22 cellular contexts compared by ENCODE assay signal in genomic region chr19:31334849-31335624, GRCh38. TPM values are rescaled to one million over a fixed set of nuclear protein-coding genes. Genes with fewer than 3 reads are reported as not detected.
A peak's percentile ranks its signal among the peaks of the same experiment; 100 is the strongest.
DNase-seq lines count a peak whose midpoint lies in the region; ATAC-seq and TF ChIP-seq lines count a peak whose summit lies in the region.
"Had no signal": no experiment of that assay in that cellular context is flagged by ENCODE, and none has a peak within 500 bp of the region (broad histone marks: within the 10 kb centered on the region; RNA-seq: fewer than 3 reads in every experiment).

No MANE protein-coding gene starts in this region.

- H3K27ac Mint-ChIP-seq in GM23338, result peak overlapping the region; percentile 38; the same call in 1 of the 2 replicates
- H3K27ac Mint-ChIP-seq in stimulated activated effector memory CD8-positive, alpha-beta T cell treated with anti-CD3 and anti-CD28 coated beads, Interleukin-12 subunit alpha, Interleukin-12 subunit beta, amount 100 ng/mL, for 72 hours, result peak overlapping the region; percentile 23
- H3K27ac Mint-ChIP-seq: activated naive CD4-positive, alpha-beta T cell treated with anti-CD3 and anti-CD28 coated beads, Interleukin-2, amount 10 ng/mL, durations not matched to agents 7 days and 5 days had no signal

- H3K4me1 ChIP-seq in GM23338 (ENCODE audit: insufficient read depth), result peaks cover 48% of the 10 kb centered on the region
- H3K4me1 ChIP-seq: gastrocnemius medialis had no signal

- no peak overlapping the region for H3K4me3 Mint-ChIP-seq in GM23338
- H3K4me3 Mint-ChIP-seq in stimulated activated effector memory CD8-positive, alpha-beta T cell treated with anti-CD3 and anti-CD28 coated beads, Interleukin-12 subunit alpha, Interleukin-12 subunit beta, amount 100 ng/mL, for 72 hours, result no peak overlapping the region
- H3K4me3 Mint-ChIP-seq: activated naive CD4-positive, alpha-beta T cell treated with anti-CD3 and anti-CD28 coated beads, Interleukin-2, amount 10 ng/mL, durations not matched to agents 7 days and 5 days; nephron had no signal

- TF ChIP-seq CTCF in GM23338 (conservative IDR thresholded peaks at IDR 0.05; ENCODE audit: low read depth in 2 of 2) (no peak), fibroblast of pulmonary artery (IDR thresholded peaks at IDR 0.05; ENCODE audit: low read length, missing control alignments) (no peak)

- no peaks in the 10 kb centered on the region for H3K9me3 Mint-ChIP-seq in GM23338
- no peaks in the 10 kb centered on the region for H3K9me3 Mint-ChIP-seq in stimulated activated effector memory CD8-positive, alpha-beta T cell treated with anti-CD3 and anti-CD28 coated beads, Interleukin-12 subunit alpha, Interleukin-12 subunit beta, amount 100 ng/mL, for 72 hours
- H3K9me3 Mint-ChIP-seq: activated naive CD4-positive, alpha-beta T cell treated with anti-CD3 and anti-CD28 coated beads, Interleukin-2, amount 10 ng/mL, durations not matched to agents 7 days and 5 days; nephron had no signal

- H3K27me3 Mint-ChIP-seq in GM23338 (ENCODE audit: insufficient read depth, low read depth, poor library complexity), result peaks cover 5% of the 10 kb centered on the region
- H3K27me3 Mint-ChIP-seq: progenitor cell of endocrine pancreas had no signal

- H3K4me3 ChIP-seq in GM23338, result no peak overlapping the region
- no peak overlapping the region for H3K4me3 ChIP-seq in SK-N-MC
- H3K4me3 ChIP-seq in fibroblast of pulmonary artery (replicated peaks; ENCODE audit: low read depth, low read length), result no peak overlapping the region
- H3K4me3 ChIP-seq: coronary artery, gastrocnemius medialis had no signal

- DNase-seq in GM23338 (ENCODE audit: low spot score) (no peak), SK-N-MC (ENCODE audit: low read depth, low spot score) (no peak), fibroblast of pulmonary artery (ENCODE audit: low read depth) (peak; percentile 26), putamen (ENCODE audit: low spot score) (no peak), HUDEP-2 (lab: John Stamatoyannopoulos, UW; ENCODE audit: unreplicated experiment in 76 of 76) (no peak), superior temporal gyrus (ENCODE audit: extremely low spot score) (no peak)
- no peak for DNase-seq in stimulated activated effector memory CD8-positive, alpha-beta T cell treated with anti-CD3 and anti-CD28 coated beads, Interleukin-12 subunit alpha, Interleukin-12 subunit beta, amount 100 ng/mL, for 72 hours (ENCODE audit: low spot score in 2 of 2)
- DNase-seq: activated CD4-positive, alpha-beta T cell treated with anti-CD3 and anti-CD28 coated beads, Interleukin-2, amount 50 U/mL, for 48 hours; activated naive CD4-positive, alpha-beta T cell treated with anti-CD3 and anti-CD28 coated beads, Interleukin-2, amount 10 ng/mL, durations not matched to agents 7 days and 5 days; activated T-cell treated with anti-CD3 and anti-CD28 coated beads for 4 hours; DMS79; gastrocnemius medialis; Kasumi-1; mesendoderm; NCI-H2107; NCI-H526 treated with DMSO at 0.1 percent for 48 hours; small intestine; stimulated activated CD4-positive, alpha-beta T cell treated with anti-CD3 and anti-CD28 coated beads, Interleukin-4, amount 100 ng/mL, for 4 hours; substantia nigra had no signal

- ATAC-seq in GM23338, result no peak
- no peak for ATAC-seq in stimulated activated effector memory CD8-positive, alpha-beta T cell treated with anti-CD3 and anti-CD28 coated beads, Interleukin-12 subunit alpha, Interleukin-12 subunit beta, amount 100 ng/mL, for 72 hours
- ATAC-seq: gastrocnemius medialis had no signal

- H4K20me1 ChIP-seq in GM23338 (replicated peaks; ENCODE audit: insufficient read depth), result 0 out of 2 replicates have a peak, but pooled peaks cover 4% of the 10 kb centered on the region

- peak overlapping the region; percentile 33; the same call in 1 of the 2 replicates for H3K4me2 ChIP-seq in GM23338

- H3K9ac ChIP-seq in SK-N-MC (ENCODE audit: insufficient read length), result no peak overlapping the region

- H3K4me1 Mint-ChIP-seq in GM23338, result peaks cover 74% of the 10 kb centered on the region
- peaks cover 25% of the 10 kb centered on the region for H3K4me1 Mint-ChIP-seq in stimulated activated effector memory CD8-positive, alpha-beta T cell treated with anti-CD3 and anti-CD28 coated beads, Interleukin-12 subunit alpha, Interleukin-12 subunit beta, amount 100 ng/mL, for 72 hours

- H3K36me3 ChIP-seq in GM23338 (ENCODE audit: insufficient read depth) (no peaks in the 10 kb centered on the region), SK-N-MC (ENCODE audit: insufficient read depth, low read length) (peaks cover 82% of the 10 kb centered on the region)
- H3K36me3 ChIP-seq: gastrocnemius medialis had no signal

- no peaks in the 10 kb centered on the region for H3K36me3 Mint-ChIP-seq in GM23338 (ENCODE audit: low read depth)
- H3K36me3 Mint-ChIP-seq in stimulated activated effector memory CD8-positive, alpha-beta T cell treated with anti-CD3 and anti-CD28 coated beads, Interleukin-12 subunit alpha, Interleukin-12 subunit beta, amount 100 ng/mL, for 72 hours, result no peaks in the 10 kb centered on the region
- H3K36me3 Mint-ChIP-seq: activated naive CD4-positive, alpha-beta T cell treated with anti-CD3 and anti-CD28 coated beads, Interleukin-2, amount 10 ng/mL, durations not matched to agents 7 days and 5 days had no signal

- peaks cover 73% of the 10 kb centered on the region for H3K79me2 ChIP-seq in GM23338 (replicated peaks; ENCODE audit: insufficient read depth)

- no peaks in the 10 kb centered on the region for H3K9me2 ChIP-seq in GM23338 (ENCODE audit: insufficient read depth)

- no peaks in the 10 kb centered on the region for H3K9me3 ChIP-seq in SK-N-MC (ENCODE audit: low read depth, low read length)
- H3K9me3 ChIP-seq: gastrocnemius medialis had no signal

- no peak overlapping the region for H2AFZ ChIP-seq in GM23338

- no peaks in the 10 kb centered on the region for H3K27me3 ChIP-seq in GM23338 (ENCODE audit: insufficient read depth)
- H3K27me3 ChIP-seq: gastrocnemius medialis had no signal

- H3F3A ChIP-seq in GM23338 (replicated peaks; ENCODE audit: low read depth), result no peaks in the 10 kb centered on the region

- H3K27ac ChIP-seq in GM23338 (ENCODE audit: low read depth) (0 out of 2 replicates have a peak overlapping the region, but pooled peaks have one; percentile 51), SK-N-MC (peak overlapping the region; percentile 82)
- H3K27ac ChIP-seq: coronary artery, gastrocnemius medialis had no signal

TF ChIP-seq in GM23338, 12 proteins besides CTCF, POLR2A, EP300 and RAD21:
- TF ChIP-seq POLR2AphosphoS5 (IDR thresholded peaks at IDR 0.05; ENCODE audit: low read depth), result no peak
- TF ChIP-seq ZNF331 (CRISPR knock-in tag; IDR thresholded peaks at IDR 0.05; ENCODE audit: low read depth), result no peak
- no peak for TF ChIP-seq CREB1 (CRISPR knock-in tag; IDR thresholded peaks at IDR 0.05; ENCODE audit: low read depth)
- no peak for TF ChIP-seq STAT1 (IDR thresholded peaks at IDR 0.05; ENCODE audit: unreplicated experiment)
- no peak for TF ChIP-seq EZH2phosphoT487 (IDR thresholded peaks at IDR 0.05; ENCODE audit: unreplicated experiment)
- no peak for TF ChIP-seq NANOG (IDR thresholded peaks at IDR 0.05; ENCODE audit: borderline replicate concordance)
- TF ChIP-seq, protein P1, sequence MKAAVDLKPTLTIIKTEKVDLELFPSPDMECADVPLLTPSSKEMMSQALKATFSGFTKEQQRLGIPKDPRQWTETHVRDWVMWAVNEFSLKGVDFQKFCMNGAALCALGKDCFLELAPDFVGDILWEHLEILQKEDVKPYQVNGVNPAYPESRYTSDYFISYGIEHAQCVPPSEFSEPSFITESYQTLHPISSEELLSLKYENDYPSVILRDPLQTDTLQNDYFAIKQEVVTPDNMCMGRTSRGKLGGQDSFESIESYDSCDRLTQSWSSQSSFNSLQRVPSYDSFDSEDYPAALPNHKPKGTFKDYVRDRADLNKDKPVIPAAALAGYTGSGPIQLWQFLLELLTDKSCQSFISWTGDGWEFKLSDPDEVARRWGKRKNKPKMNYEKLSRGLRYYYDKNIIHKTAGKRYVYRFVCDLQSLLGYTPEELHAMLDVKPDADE (IDR thresholded peaks at IDR 0.05), result no peak
- TF ChIP-seq ZNF114 (CRISPR knock-in tag; IDR thresholded peaks at IDR 0.05), result no peak
- no peak for TF ChIP-seq REST (IDR thresholded peaks at IDR 0.05; ENCODE audit: unreplicated experiment)
TF ChIP-seq in GM23338: peak in this region for 0.

RNA-seq across cellular contexts. Expression of gene TSHZ3, which starts 14.2 kb away (rescaled TPM):
- total RNA-seq in GM23338 (2014; rRNA removed; shearing (Covaris generic)), result 8.7 and 8.9 TPM in 2 replicates
- 3.3 and 3.8 TPM in 2 replicates for polyA plus RNA-seq in GM23338 (2016; fragmentation: Nextera tagmentation; extraction: Ambion mirVana)
